ENCODE assay signal across 29 cellular contexts in genomic region chr14:98348505-98348904, GRCh38.
"Had no signal": no experiment of that assay in that cellular context is flagged by ENCODE, and none has a peak within 500 bp of the region (broad histone marks: within the 10 kb centered on the region; RNA-seq: fewer than 3 reads in every experiment).

No MANE protein-coding gene starts in this region.

- H3K36me3 Mint-ChIP-seq: mesothelial cell of epicardium; natural killer cell; neural progenitor cell; stimulated activated memory B cell treated with anti-CD40 and anti-IgM and Interleukin-4, amounts not matched to agents 10 μg/mL and 1 μg/mL and 100 μg/mL, for 72 hours had no signal

- H3K79me2 ChIP-seq: hepatocyte, parathyroid adenoma had no signal

- H3K4me3 ChIP-seq: hepatocyte, left ventricle myocardium inferior, lung, neural progenitor cell, psoas muscle, right atrium auricular region, right lobe of liver, smooth muscle cell, tibial nerve, upper lobe of left lung, vagina had no signal

- H3K4me1 Mint-ChIP-seq: mesothelial cell of epicardium; naive B cell; natural killer cell; stimulated activated memory B cell treated with anti-CD40 and anti-IgM and Interleukin-4, amounts not matched to agents 10 μg/mL and 1 μg/mL and 100 μg/mL, for 72 hours had no signal

- H3K9ac ChIP-seq: neural progenitor cell, parathyroid adenoma had no signal

- ATAC-seq: left colon; natural killer cell; psoas muscle; right lobe of liver; stimulated activated memory B cell treated with anti-CD40 and anti-IgM and Interleukin-4, amounts not matched to agents 10 μg/mL and 1 μg/mL and 100 μg/mL, for 72 hours; stimulated activated naive CD8-positive, alpha-beta T cell treated with anti-CD3 and anti-CD28 coated beads, Interleukin-15, amount 100 ng/mL, for 72 hours had no signal

- H3K4me2 ChIP-seq: hepatocyte, neural progenitor cell, smooth muscle cell had no signal

- DNase-seq: islet precursor cell; left colon; left ventricle myocardium inferior; mesendoderm; naive B cell; natural killer cell; nephron progenitor cell; occipital lobe; psoas muscle; right lobe of liver; stimulated activated CD4-positive, alpha-beta T cell treated with anti-CD3 and anti-CD28 coated beads, Interleukin-1b, Interleukin-23, amount 100 ng/mL, for 48 hours; stimulated activated CD4-positive, alpha-beta T cell treated with anti-CD3 and anti-CD28 coated beads, Interleukin-2, amount 100 ng/mL, for 48 hours; stimulated activated CD4-positive, alpha-beta T cell treated with anti-CD3 and anti-CD28 coated beads, Interleukin-4, amount 100 ng/mL, for 4 hours; stimulated activated CD8-positive, alpha-beta memory T cell treated with anti-CD3 and anti-CD28 coated beads, Interleukin-4, amount 100 ng/mL, for 48 hours; stimulated activated naive CD4-positive, alpha-beta T cell treated with Interleukin-2 at 50 U/mL for 16 hours; stimulated activated naive CD8-positive, alpha-beta T cell treated with anti-CD3 and anti-CD28 coated beads, Interleukin-15, amount 100 ng/mL, for 72 hours; substantia nigra; upper lobe of left lung had no signal

- H3K9me3 ChIP-seq: left ventricle myocardium inferior, neutrophil, psoas muscle, right atrium auricular region, right lobe of liver, tibial nerve, upper lobe of left lung, vagina had no signal

- H3K9me3 Mint-ChIP-seq: natural killer cell; stimulated activated naive CD8-positive, alpha-beta T cell treated with anti-CD3 and anti-CD28 coated beads, Interleukin-15, amount 100 ng/mL, for 72 hours had no signal

- H3K27ac ChIP-seq: hepatocyte, left ventricle myocardium inferior, neural progenitor cell, neutrophil, parathyroid adenoma, psoas muscle, right atrium auricular region, right lobe of liver, tibial nerve, upper lobe of left lung, vagina had no signal

- H3K36me3 ChIP-seq: left ventricle myocardium inferior, neural progenitor cell, neutrophil, right atrium auricular region, right lobe of liver, tibial nerve, upper lobe of left lung, vagina had no signal

- H3K4me1 ChIP-seq: left ventricle myocardium inferior, parathyroid adenoma, psoas muscle, right atrium auricular region, right lobe of liver, tibial nerve, upper lobe of left lung, vagina had no signal

- H2AFZ ChIP-seq: hepatocyte, neural progenitor cell, parathyroid adenoma had no signal

- H3K27me3 Mint-ChIP-seq: naive B cell; stimulated activated memory B cell treated with anti-CD40 and anti-IgM and Interleukin-4, amounts not matched to agents 10 μg/mL and 1 μg/mL and 100 μg/mL, for 72 hours; stimulated activated naive CD8-positive, alpha-beta T cell treated with anti-CD3 and anti-CD28 coated beads, Interleukin-15, amount 100 ng/mL, for 72 hours had no signal

- H3K4me3 Mint-ChIP-seq: mesothelial cell of epicardium; naive B cell; natural killer cell; nephron progenitor cell; neural progenitor cell; stimulated activated memory B cell treated with anti-CD40 and anti-IgM and Interleukin-4, amounts not matched to agents 10 μg/mL and 1 μg/mL and 100 μg/mL, for 72 hours; stimulated activated naive CD8-positive, alpha-beta T cell treated with anti-CD3 and anti-CD28 coated beads, Interleukin-15, amount 100 ng/mL, for 72 hours had no signal

- H3K27me3 ChIP-seq: hepatocyte, neural progenitor cell, neutrophil, right atrium auricular region, right lobe of liver, tibial nerve, upper lobe of left lung, vagina had no signal

- H3K27ac Mint-ChIP-seq: mesothelial cell of epicardium; naive B cell; natural killer cell; neural progenitor cell; stimulated activated memory B cell treated with anti-CD40 and anti-IgM and Interleukin-4, amounts not matched to agents 10 μg/mL and 1 μg/mL and 100 μg/mL, for 72 hours had no signal
